Comparison of ENCODE assay signal across 8 cellular contexts in the genomic region with DNA sequence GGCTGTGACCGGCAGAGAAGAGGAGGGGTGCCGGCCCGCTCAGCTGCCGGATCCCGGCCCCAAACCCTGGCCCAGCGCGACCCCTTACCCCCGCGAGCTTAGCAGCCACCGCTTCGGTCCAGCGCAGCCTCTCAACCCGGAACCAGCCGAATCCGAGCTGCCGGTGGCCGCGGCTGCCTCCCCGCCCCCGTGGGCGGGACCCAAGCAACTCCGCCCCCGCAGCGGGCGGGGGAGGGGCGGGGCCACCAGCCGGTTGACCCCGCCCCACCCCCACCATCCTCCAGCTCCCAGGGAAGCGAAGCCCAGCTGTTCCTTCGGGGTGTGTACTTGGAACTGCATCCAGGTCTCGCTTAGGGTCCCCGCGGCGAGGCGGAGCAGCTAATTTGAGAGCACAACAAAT. TPM values are rescaled to one million over a fixed set of nuclear protein-coding genes. Genes with fewer than 3 reads are reported as not detected.
A peak's percentile ranks its signal among the peaks of the same experiment; 100 is the strongest.
DNase-seq lines count a peak whose midpoint lies in the region; TF ChIP-seq lines count a peak whose summit lies in the region.

A gene (minus strand): TSS at position 138 of the 400 bp plus-strand sequence. CDS start 611 bp downstream, outside the sequence.

- intact Hi-C loops in T-helper 1 cell treated with Interleukin-12 subunit alpha and Interleukin-12 subunit beta and Interleukin-4 antibody, amounts not matched to agents 30 ng/mL and 1 ng/mL, for 36 hours (cut with micrococcal nuclease): loop anchor here (1.0 to 5.0 kb wide), 11 partner anchors 74 to 1885 kb away; a partner anchor contains a TSS
- intact Hi-C loops in left ventricle myocardium inferior (cut with micrococcal nuclease) (no loop called here), prostate gland (cut with DNase I) (no loop called here)

- peaks cover 29% of the 10 kb centered on the region for H3K4me1 ChIP-seq in left ventricle myocardium inferior
- no peaks in the 10 kb centered on the region for H3K4me1 ChIP-seq in prostate gland (replicated peaks)

- DNase-seq in DMS 273 treated with DMSO at 0.1 percent for 48 hours (lab: John Stamatoyannopoulos, UW) (peak; percentile 65), HCEC 1CT (peak; percentile 83), NCI-H128 (lab: John Stamatoyannopoulos, UW; ENCODE audit: unreplicated experiment) (peak; percentile 86), amniotic epithelial cell (ENCODE audit: low read depth) (peak; percentile 78), left ventricle myocardium inferior (peak; percentile 91), prostate gland (ENCODE audit: low spot score) (peak; percentile 86), ureter (ENCODE audit: low spot score) (peak; percentile 87)

- H3K4me3 ChIP-seq in left ventricle myocardium inferior (peak within 1 kb of the TSS; percentile 90), prostate gland (peak within 1 kb of the TSS; percentile 60 to 86)

- TF ChIP-seq CTCF in left ventricle myocardium inferior (IDR thresholded peaks at IDR 0.05; ENCODE audit: borderline replicate concordance) (no peak), prostate gland (IDR thresholded peaks at IDR 0.05) (no peak)

- 0% methylated on average over 14 of the region's 35 CpGs for WGBS in prostate gland

- peak; percentile 69 for TF ChIP-seq POLR2A in prostate gland (IDR thresholded peaks at IDR 0.05)

- H3K27me3 ChIP-seq in left ventricle myocardium inferior (ENCODE audit: low read depth): no peaks in the 10 kb centered on the region
- no peaks in the 10 kb centered on the region for H3K27me3 ChIP-seq in prostate gland (replicated peaks; ENCODE audit: insufficient read depth)

- H3K27ac ChIP-seq in left ventricle myocardium inferior (replicated peaks) (peak within 1 kb of the TSS; percentile 84), prostate gland (peak within 1 kb of the TSS; percentile 66 to 82)

- H3K9me3 ChIP-seq in left ventricle myocardium inferior (replicated peaks) (no peaks in the 10 kb centered on the region), prostate gland (no peaks in the 10 kb centered on the region)

- H3K36me3 ChIP-seq in left ventricle myocardium inferior (no peaks in the 10 kb centered on the region), prostate gland (no peaks in the 10 kb centered on the region)

RNA-seq across cellular contexts. Expression of the gene that starts here (rescaled TPM):
- total RNA-seq in T-helper 1 cell treated with Interleukin-12 subunit alpha and Interleukin-12 subunit beta and Interleukin-4 antibody, amounts not matched to agents 30 ng/mL and 1 ng/mL, for 36 hours: 9.2 and 10.4 TPM in 2 replicates
- total RNA-seq in left ventricle myocardium inferior (2.3 TPM), prostate gland (10 to 100 TPM; 13.3 to 18.1 TPM), ureter (16.1 TPM)

Comparison
In these comparisons a context has a peak if more than half of its experiments do, and no peak if none do; other contexts are left out.
1. Peak in every context shown above with its lines: DNase-seq, H3K4me3 ChIP-seq and H3K27ac ChIP-seq.